8 cellular contexts compared by ENCODE assay signal in genomic region chr10:119139464-119140067, GRCh38. TPM values are rescaled to one million over a fixed set of nuclear protein-coding genes. Genes with fewer than 3 reads are reported as not detected.
A peak's percentile ranks its signal among the peaks of the same experiment; 100 is the strongest.
DNase-seq lines count a peak whose midpoint lies in the region; ATAC-seq and TF ChIP-seq lines count a peak whose summit lies in the region.

No MANE protein-coding gene starts in this region.

- CTCF ChIA-PET in CD8-positive, alpha-beta T cell (lab: Charles Lee) = interaction anchor here (0.6 to 1.5 kb wide), 7 partner anchors 8 to 432 kb away, joined by 3 to 4 read pairs (median 3); no protein-coding TSS in a partner anchor

- peaks cover 43% of the 10 kb centered on the region for H3K36me3 Mint-ChIP-seq in CD8-positive, alpha-beta T cell

- H3K4me3 Mint-ChIP-seq in CD8-positive, alpha-beta T cell = no peak overlapping the region

- H3K9me3 Mint-ChIP-seq in CD8-positive, alpha-beta T cell = no peaks in the 10 kb centered on the region

- intact Hi-C loops in CD8-positive, alpha-beta T cell (cut with DNase I, micrococcal nuclease) = loop anchor here (1.0 to 2.0 kb wide), 4 partner anchors 26 to 306 kb away; partner anchors contain the start of gene SFXN4 (in 1 of the 2)
- intact Hi-C loops in stomach (cut with DNase I; ENCODE audit: low total_unique reads) = no loop called here

- TF ChIP-seq CTCF in CD8-positive, alpha-beta T cell (IDR thresholded peaks at IDR 0.05) = peak; percentile 38
- peak; percentile 20; the same call in 1 of the 2 replicates for TF ChIP-seq CTCF in VCaP (conservative IDR thresholded peaks at IDR 0.05)
- TF ChIP-seq CTCF in lung (IDR thresholded peaks at IDR 0.05; ENCODE audit: control extremely low read depth, extremely low read depth) = peak; percentile 43
- TF ChIP-seq CTCF in stomach (IDR thresholded peaks at IDR 0.05) = peak in 5 of 7 experiments; percentile 14 to 42 (median 29)

- WGBS in lung, 2 donors = 75 to 81% methylated on average over 13 of the region's 13 CpGs
- whole genome bisulfite sequencing in stomach, 5 donors = 81 to 86% (median 83%) methylated on average over 13 of the region's 13 CpGs

- TF ChIP-seq EP300 in stomach (IDR thresholded peaks at IDR 0.05) = no peak

- H3K27me3 ChIP-seq in CD8-positive, alpha-beta T cell (ENCODE audit: insufficient read depth, low read length) = no peaks in the 10 kb centered on the region
- H3K27me3 ChIP-seq in lung (ENCODE audit: control insufficient read depth, insufficient read depth) (no peaks in the 10 kb centered on the region), stomach (no peaks in the 10 kb centered on the region)

- no peaks in the 10 kb centered on the region for H3K4me1 ChIP-seq in CD8-positive, alpha-beta T cell (ENCODE audit: insufficient read depth, low read length)
- H3K4me1 ChIP-seq in lung (ENCODE audit: control insufficient read depth in 2 of 2, insufficient read depth in 2 of 2, low read length in 2 of 2) (no peaks in the 10 kb centered on the region), stomach (peaks cover 0 to 12% (median 4%) of the 10 kb centered on the region in 4 donors)

- peak; percentile 14 to 71 (median 49) for DNase-seq in CD8-positive, alpha-beta T cell
- DNase-seq in HT-29 (ENCODE audit: low spot score) = peak; percentile 31
- peak; percentile 37 for DNase-seq in central memory CD4-positive, alpha-beta T cell
- peak; percentile 30 for DNase-seq in lung (ENCODE audit: low spot score)
- peak; percentile 31 for DNase-seq in stomach
- DNase-seq in COR-L47 (lab: John Stamatoyannopoulos, UW) = no peak
- DNase-seq in GM19240 (ENCODE audit: insufficient read length, low spot score) = no peak

- peak overlapping the region; percentile 34 for H3K27ac Mint-ChIP-seq in CD8-positive, alpha-beta T cell

- H3K27ac ChIP-seq in CD8-positive, alpha-beta T cell (ENCODE audit: low read depth, low read length) = no peak overlapping the region
- H3K27ac ChIP-seq in VCaP (no peak overlapping the region), lung (ENCODE audit: low read depth in 1 of 2, low read length in 1 of 2) (no peak overlapping the region), stomach (no peak overlapping the region)

- no peaks in the 10 kb centered on the region for H3K27me3 Mint-ChIP-seq in CD8-positive, alpha-beta T cell (ENCODE audit: low read depth)

- no peak for TF ChIP-seq POLR2A in stomach (IDR thresholded peaks at IDR 0.05)

- peaks cover 6% of the 10 kb centered on the region for H3K4me1 Mint-ChIP-seq in CD8-positive, alpha-beta T cell (ENCODE audit: low read depth)

- H3K4me3 ChIP-seq in CD8-positive, alpha-beta T cell (ENCODE audit: low read depth, low read length) = no peak overlapping the region
- H3K4me3 ChIP-seq in lung (no peak overlapping the region), stomach (no peak overlapping the region)

- no peaks in the 10 kb centered on the region for H3K36me3 ChIP-seq in CD8-positive, alpha-beta T cell (ENCODE audit: insufficient read depth, low read length)
- H3K36me3 ChIP-seq in lung (ENCODE audit: control insufficient read depth in 2 of 2, insufficient read depth in 2 of 2, low read length in 2 of 2) = peaks cover 3 to 11% of the 10 kb centered on the region in 2 donors
- peaks cover 0 to 51% (median 43%) of the 10 kb centered on the region in 4 donors for H3K36me3 ChIP-seq in stomach

- POLR2A ChIA-PET in CD8-positive, alpha-beta T cell (lab: Charles Lee) = interaction anchor here (1.4 kb wide), 1 partner anchor 35 kb away, joined by 3 read pairs; the partner anchor contains the start of gene DENND10

- peak; percentile 88 for ATAC-seq in CD8-positive, alpha-beta T cell
- ATAC-seq in lung (ENCODE audit: insufficient read depth, low FRiP score) = no peak

- H3K9me3 ChIP-seq in CD8-positive, alpha-beta T cell (ENCODE audit: low read length) = no peaks in the 10 kb centered on the region
- H3K9me3 ChIP-seq in lung (ENCODE audit: control insufficient read depth in 2 of 2, insufficient read depth in 1 of 2, low read length in 1 of 2) = no peaks in the 10 kb centered on the region
- no peaks in the 10 kb centered on the region for H3K9me3 ChIP-seq in stomach

RNA-seq across cellular contexts. Expression of gene SFXN4, which starts 25.9 kb away (rescaled TPM):
- 10 to 100 TPM; 10.5 to 10.8 TPM for total RNA-seq in CD8-positive, alpha-beta T cell
- total RNA-seq in HT-29 (2014; rRNA removed; shearing (Covaris generic)) = 37.9 and 40.4 TPM in 2 replicates
- 10 to 100 TPM; 10.6 to 22.0 TPM for total RNA-seq in lung
- polyA plus RNA-seq in lung = 10 to 100 TPM; 22.1 to 40.4 TPM
- total RNA-seq in stomach = 10 to 100 TPM in 4 of 5 donors, 1 to 10 TPM in 1; 2.7 to 72.7 (median 15.8) TPM
- polyA plus RNA-seq in stomach = 10 to 100 TPM; 32.4 to 50.6 (median 36.8) TPM

RNA-seq across cellular contexts. Expression of gene DENND10, which starts 35.7 kb away (rescaled TPM):
- 10 to 100 TPM; 28.8 to 30.5 TPM for total RNA-seq in CD8-positive, alpha-beta T cell
- 29.6 and 31.6 TPM in 2 replicates for total RNA-seq in HT-29 (2014; rRNA removed; shearing (Covaris generic))
- total RNA-seq in lung (10 to 100 TPM; 27.9 to 32.0 TPM), stomach (10 to 100 TPM in 4 of 5 donors, 1 to 10 TPM in 1; 8.9 to 82.3 (median 36.0) TPM)
- polyA plus RNA-seq in lung (10 to 100 TPM; 11.7 to 30.2 TPM), stomach (10 to 100 TPM; 13.3 to 35.0 (median 20.2) TPM)

RNA-seq across cellular contexts. Expression of gene PRDX3, which starts 39.0 kb away (rescaled TPM):
- 10 to 100 TPM in 1 of 2 experiments, 1 to 10 TPM in 1; 7.6 to 11.7 TPM for total RNA-seq in CD8-positive, alpha-beta T cell
- total RNA-seq in HT-29 (2014; rRNA removed; shearing (Covaris generic)) = 142 and 156 TPM in 2 replicates
- total RNA-seq in lung (100 to 1,000 TPM in 1 of 2 donors, 10 to 100 TPM in 1; 99.9 to 118 TPM), stomach (100 to 1,000 TPM in 2 of 5 donors, 10 to 100 TPM in 3; 11.9 to 163 (median 91.7) TPM)
- polyA plus RNA-seq in lung (100 to 1,000 TPM in 1 of 2 donors, 10 to 100 TPM in 1; 84.1 to 155 TPM), stomach (100 to 1,000 TPM in 2 of 3 donors, 10 to 100 TPM in 1; 88.9 to 146 (median 144) TPM)

RNA-seq across cellular contexts. Expression of gene EIF3A, which starts 58.9 kb away (rescaled TPM):
- total RNA-seq in CD8-positive, alpha-beta T cell = 100 to 1,000 TPM; 121 to 128 TPM
- total RNA-seq in HT-29 (2014; rRNA removed; shearing (Covaris generic)) = 52.5 and 53.3 TPM in 2 replicates
- total RNA-seq in lung (100 to 1,000 TPM; 101 TPM), stomach (100 to 1,000 TPM in 3 of 5 donors, 10 to 100 TPM in 2; 48.4 to 156 (median 125) TPM)
- polyA plus RNA-seq in lung (10 to 100 TPM; 37.1 to 60.4 TPM), stomach (10 to 100 TPM; 37.3 to 91.6 (median 46.2) TPM)

Comparison
In these comparisons a context has a peak if more than half of its experiments do, and no peak if none do; other contexts are left out.
1. DNase-seq: peak in CD8-positive, alpha-beta T cell (7 of 7), HT-29 (single experiment), central memory CD4-positive, alpha-beta T cell (single experiment), lung (single experiment) and stomach (single experiment); none in COR-L47 (single experiment) and GM19240 (single experiment).
2. Peak in every context shown above with its lines, with median percentiles within 50 percentile points of each other: CTCF ChIP-seq.